Comparison of ENCODE assay signal across 18 cellular contexts in genomic region chr7:25886387-25887240, GRCh38.
DNase-seq lines count a peak whose midpoint lies in the region; ATAC-seq, FAIRE-seq and TF ChIP-seq lines count a peak whose summit lies in the region.
"Had no signal": no experiment of that assay in that cellular context is flagged by ENCODE, and none has a peak within 500 bp of the region (broad histone marks: within the 10 kb centered on the region; RNA-seq: fewer than 3 reads in every experiment).

No MANE protein-coding gene starts in this region.

- peak; percentile 66 for FAIRE-seq in urothelium cell line (lab: Jason Lieb, UNC)
- FAIRE-seq in D721Med (lab: Jason Lieb, UNC): no peak

- POLR2A ChIA-PET in naive thymus-derived CD8-positive, alpha-beta T cell (lab: Charles Lee): no interaction called here

- H3K27me3 ChIP-seq in right atrium auricular region: no peaks in the 10 kb centered on the region
- H3K27me3 ChIP-seq: adrenal gland had no signal

- H3K4me1 Mint-ChIP-seq in naive thymus-derived CD8-positive, alpha-beta T cell: no peaks in the 10 kb centered on the region
- H3K4me1 Mint-ChIP-seq: central memory CD8-positive, alpha-beta T cell; endodermal cell had no signal

- H3K27ac ChIP-seq in right atrium auricular region: no peak overlapping the region
- H3K27ac ChIP-seq: adrenal gland had no signal

- no peaks in the 10 kb centered on the region for H3K36me3 ChIP-seq in right atrium auricular region
- H3K36me3 ChIP-seq: adrenal gland had no signal

- no peaks in the 10 kb centered on the region for H3K9me3 ChIP-seq in right atrium auricular region
- H3K9me3 ChIP-seq: adrenal gland, mucosa of descending colon had no signal

- no peaks in the 10 kb centered on the region for H3K36me3 Mint-ChIP-seq in naive thymus-derived CD8-positive, alpha-beta T cell

- no peak overlapping the region for H3K4me3 Mint-ChIP-seq in naive thymus-derived CD8-positive, alpha-beta T cell
- H3K4me3 Mint-ChIP-seq: central memory CD8-positive, alpha-beta T cell; endodermal cell had no signal

- no peak overlapping the region for H3K27ac Mint-ChIP-seq in naive thymus-derived CD8-positive, alpha-beta T cell
- H3K27ac Mint-ChIP-seq: activated T-helper 2 cell treated with anti-CD3 and anti-CD28 coated beads, Interferon-gamma antibody, Interleukin-2, Interleukin-4, amounts not matched to agents 10 μg/mL and 5 μg/mL and 100 μg/mL, durations not matched to agents 14 hours and 24 hours and 36 hours; endodermal cell had no signal

- no peaks in the 10 kb centered on the region for H3K9me3 Mint-ChIP-seq in naive thymus-derived CD8-positive, alpha-beta T cell
- H3K9me3 Mint-ChIP-seq: activated T-helper 2 cell treated with anti-CD3 and anti-CD28 coated beads, Interferon-gamma antibody, Interleukin-2, Interleukin-4, amounts not matched to agents 10 μg/mL and 5 μg/mL and 100 μg/mL, durations not matched to agents 14 hours and 24 hours and 36 hours; central memory CD8-positive, alpha-beta T cell; endodermal cell had no signal

- intact Hi-C loops in Right ventricle myocardium inferior (cut with DNase I): loop anchor here (10.0 kb wide), 1 partner anchor 1278 kb away; the partner anchor contains the start of gene HOXA9

- DNase-seq in Right ventricle myocardium inferior (ENCODE audit: missing footprints) (no peak), right atrium auricular region (ENCODE audit: low spot score) (no peak), NCI-H146 treated with DMSO at 0.1 percent for 48 hours (lab: John Stamatoyannopoulos, UW; ENCODE audit: unreplicated experiment) (peak; percentile 91), urothelium cell line (ENCODE audit: low spot score) (no peak), D721Med (ENCODE audit: insufficient read length, low spot score) (no peak)
- no peak for DNase-seq in naive thymus-derived CD8-positive, alpha-beta T cell
- DNase-seq: activated CD4-positive, CD25-positive, alpha-beta regulatory T cell; adrenal gland; endodermal cell; IMR-90; mucosa of descending colon; occipital lobe; SIG-M5; stimulated activated CD4-positive, alpha-beta T cell treated with anti-CD3 and anti-CD28 coated beads, Interleukin-4, amount 100 ng/mL, for 1 hour; T-helper 2 cell had no signal

- TF ChIP-seq CTCF in right atrium auricular region (IDR thresholded peaks at IDR 0.05): no peak
- TF ChIP-seq CTCF in D721Med (IDR thresholded peaks at IDR 0.05; ENCODE audit: insufficient read depth, missing control alignments): no peak

- peaks cover 11 to 41% (median 27%) of the 10 kb centered on the region in 5 donors for H3K27me3 Mint-ChIP-seq in naive thymus-derived CD8-positive, alpha-beta T cell

- H3K4me1 ChIP-seq in right atrium auricular region: no peaks in the 10 kb centered on the region
- H3K4me1 ChIP-seq: adrenal gland had no signal

- peak; percentile 66 for ATAC-seq in Right ventricle myocardium inferior
- peak; percentile 17 for ATAC-seq in esophagus mucosa
- ATAC-seq in naive thymus-derived CD8-positive, alpha-beta T cell: no peak
- ATAC-seq: mucosa of descending colon had no signal

- no peak overlapping the region for H3K4me3 ChIP-seq in right atrium auricular region
- H3K4me3 ChIP-seq: adrenal gland, mucosa of descending colon had no signal

Comparison
In these comparisons a context has a peak if more than half of its experiments do, and no peak if none do; other contexts are left out.
1. ATAC-seq: peak in Right ventricle myocardium inferior (single experiment) and esophagus mucosa (single experiment); none in naive thymus-derived CD8-positive, alpha-beta T cell (0 of 2).